In the genomic region with DNA sequence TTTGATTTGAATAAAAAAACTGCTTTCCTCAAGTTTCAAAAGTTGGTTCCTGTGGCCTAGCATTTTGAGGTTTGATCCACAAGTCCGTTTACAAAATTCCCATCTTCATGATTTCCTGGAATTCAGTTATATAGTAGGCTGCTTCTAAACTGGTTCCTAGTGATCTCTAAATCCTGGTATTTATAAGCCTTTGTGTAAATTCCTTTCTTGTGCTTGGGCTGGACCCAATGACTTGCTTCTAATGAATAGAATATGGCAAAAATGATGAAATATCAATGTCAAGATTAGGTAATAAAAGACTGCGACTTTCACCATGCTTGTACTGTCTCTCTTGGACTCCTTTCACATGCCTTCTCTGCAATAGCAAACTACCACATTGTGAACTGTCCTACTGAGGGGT, we compare ENCODE assay signal across 18 cellular contexts.
DNase-seq lines count a peak whose midpoint lies in the region; ATAC-seq and TF ChIP-seq lines count a peak whose summit lies in the region.
"Had no signal": no experiment of that assay in that cellular context is flagged by ENCODE, and none has a peak within 500 bp of the region (broad histone marks: within the 10 kb centered on the region; RNA-seq: fewer than 3 reads in every experiment).

No MANE protein-coding gene starts in this region.

- no peak for TF ChIP-seq CTCF in AG09309 (IDR thresholded peaks at IDR 0.05; ENCODE audit: control insufficient read depth, insufficient read depth, low read depth, low read length, missing control alignments)
- no peak for TF ChIP-seq CTCF in CD8-positive, alpha-beta T cell (IDR thresholded peaks at IDR 0.05)

- peaks cover 3% of the 10 kb centered on the region for H3K27me3 Mint-ChIP-seq in CD8-positive, alpha-beta T cell (ENCODE audit: low read depth)

- no peak overlapping the region for H3K4me3 ChIP-seq in AG09309 (ENCODE audit: control insufficient read depth, low read depth, low read length)
- H3K4me3 ChIP-seq in BLaER1: no peak overlapping the region
- H3K4me3 ChIP-seq in CD8-positive, alpha-beta T cell (ENCODE audit: low read depth, low read length): no peak overlapping the region
- H3K4me3 ChIP-seq: GM12878 had no signal

- no peak overlapping the region for H3K9ac ChIP-seq in BLaER1

- no peaks in the 10 kb centered on the region for H3K9me3 Mint-ChIP-seq in CD8-positive, alpha-beta T cell
- H3K9me3 Mint-ChIP-seq: H9, T-cell had no signal

- no peaks in the 10 kb centered on the region for H3K4me1 Mint-ChIP-seq in CD8-positive, alpha-beta T cell (ENCODE audit: low read depth)
- H3K4me1 Mint-ChIP-seq: T-cell had no signal

- H3K9me3 ChIP-seq in BLaER1 (peaks cover 8% of the 10 kb centered on the region), KOPT-K1 (ENCODE audit: insufficient read depth, low read length, poor library complexity, severe bottlenecking) (peaks cover 4% of the 10 kb centered on the region)
- no peaks in the 10 kb centered on the region for H3K9me3 ChIP-seq in CD8-positive, alpha-beta T cell (ENCODE audit: low read length)
- H3K9me3 ChIP-seq: Caco-2 had no signal

- H3K36me3 Mint-ChIP-seq in CD8-positive, alpha-beta T cell: no peaks in the 10 kb centered on the region
- H3K36me3 Mint-ChIP-seq: T-cell had no signal

- H3K27ac ChIP-seq in BLaER1: no peak overlapping the region
- H3K27ac ChIP-seq in KOPT-K1 (ENCODE audit: low read depth, low read length, poor library complexity, severe bottlenecking): peak overlapping the region; percentile 15
- no peak overlapping the region for H3K27ac ChIP-seq in CD8-positive, alpha-beta T cell (ENCODE audit: low read depth, low read length)

- CTCF ChIA-PET in CD8-positive, alpha-beta T cell (lab: Charles Lee): no interaction called here

- peaks cover 11% of the 10 kb centered on the region for H3K4me1 ChIP-seq in BLaER1
- H3K4me1 ChIP-seq in CD8-positive, alpha-beta T cell (ENCODE audit: insufficient read depth, low read length): no peaks in the 10 kb centered on the region
- H3K4me1 ChIP-seq: Caco-2 had no signal

- no peak overlapping the region for H3K4me3 Mint-ChIP-seq in CD8-positive, alpha-beta T cell
- H3K4me3 Mint-ChIP-seq: H9, T-cell had no signal

- no peak overlapping the region for H3K27ac Mint-ChIP-seq in CD8-positive, alpha-beta T cell
- H3K27ac Mint-ChIP-seq: H9, T-cell had no signal

- H3K36me3 ChIP-seq in BLaER1: peaks cover 6% of the 10 kb centered on the region
- H3K36me3 ChIP-seq in KOPT-K1 (ENCODE audit: insufficient read depth, low read length): peaks cover 85% of the 10 kb centered on the region
- H3K36me3 ChIP-seq in CD8-positive, alpha-beta T cell (ENCODE audit: insufficient read depth, low read length): no peaks in the 10 kb centered on the region

- no peaks in the 10 kb centered on the region for H3K27me3 ChIP-seq in BLaER1
- H3K27me3 ChIP-seq in CD8-positive, alpha-beta T cell (ENCODE audit: insufficient read depth, low read length): no peaks in the 10 kb centered on the region

- DNase-seq in AG09309 (ENCODE audit: low read depth) (peak; percentile 87), fibroblast of gingiva (ENCODE audit: low read depth) (peak; percentile 63), Right ventricle myocardium superior (no peak)
- DNase-seq in CD8-positive, alpha-beta T cell: no peak
- DNase-seq: Caco-2, H9, NCI-H1105 treated with DMSO at 0.1 percent for 48 hours, NCI-H1694 treated with DMSO at 0.1 percent for 48 hours, NCI-H2107, NCI-H510A treated with DMSO at 0.1 percent for 48 hours, NCI-H82, T-cell had no signal

- ATAC-seq in Right ventricle myocardium superior (ENCODE audit: poor library complexity) (no peak), HG03196 (IDR thresholded peaks at IDR 0.05; ENCODE audit: unreplicated experiment) (no peak)
- no peak for ATAC-seq in CD8-positive, alpha-beta T cell
- ATAC-seq: GM12878, Right ventricle myocardium inferior, SK-N-SH treated with all-trans-retinoic acid at 6 μM for 48 hours, T-cell had no signal

- POLR2A ChIA-PET in CD8-positive, alpha-beta T cell (lab: Charles Lee): no interaction called here

- peak overlapping the region; percentile 29 for H3K4me2 ChIP-seq in BLaER1

- no peaks in the 10 kb centered on the region for H4K20me1 ChIP-seq in BLaER1

- intact Hi-C loops in Right ventricle myocardium superior (cut with DNase I): no loop called here
- intact Hi-C loops in CD8-positive, alpha-beta T cell (cut with DNase I, micrococcal nuclease): loop anchor here in 1 of 2 experiments (5.0 kb wide), 1 partner anchor 1979 kb away; no protein-coding TSS in a partner anchor

Comparison
In these comparisons a context has a peak if more than half of its experiments do, and no peak if none do; other contexts are left out.
1. DNase-seq: peak in AG09309 (single experiment) and fibroblast of gingiva (single experiment); none in Right ventricle myocardium superior (single experiment) and CD8-positive, alpha-beta T cell (0 of 7).